ENCODE assay signal across 28 cellular contexts in genomic region chrY:20735200-20735599, GRCh38. TPM values are rescaled to one million over a fixed set of nuclear protein-coding genes. Genes with fewer than 3 reads are reported as not detected.
DNase-seq lines count a peak whose midpoint lies in the region; ATAC-seq, FAIRE-seq and TF ChIP-seq lines count a peak whose summit lies in the region.
"Had no signal": no experiment of that assay in that cellular context is flagged by ENCODE, and none has a peak within 500 bp of the region (broad histone marks: within the 10 kb centered on the region; RNA-seq: fewer than 3 reads in every experiment).

No MANE protein-coding gene starts in this region.

- DNase-seq in germinal center (ENCODE audit: low spot score) (peak; percentile 14), osteocyte (ENCODE audit: extremely low spot score, unreplicated experiment) (no peak), Right ventricle myocardium inferior (ENCODE audit: missing footprints) (no peak), kidney (no peak)
- no peak for DNase-seq in naive thymus-derived CD8-positive, alpha-beta T cell
- DNase-seq: activated CD4-positive, alpha-beta T cell treated with anti-CD3 and anti-CD28 coated beads for 4 hours; dorsolateral prefrontal cortex; foreskin fibroblast; mammary epithelial cell; NCI-H1436 treated with DMSO at 0.1 percent for 48 hours; NCI-H2171; occipital lobe; SHP77 treated with DMSO at 0.1 percent for 48 hours; spleen; stimulated activated CD4-positive, alpha-beta T cell treated with anti-CD3 and anti-CD28 coated beads, Interleukin-4, amount 100 ng/mL, for 4 hours; T-cell had no signal

- H3K36me3 ChIP-seq in kidney (ENCODE audit: control insufficient read depth in 1 of 2, insufficient read depth in 2 of 2, low read length in 2 of 2): no peaks in the 10 kb centered on the region
- H3K36me3 ChIP-seq: spleen had no signal

- POLR2A ChIA-PET in naive thymus-derived CD8-positive, alpha-beta T cell (lab: Charles Lee): no interaction called here

- no peak overlapping the region for H3K4me3 Mint-ChIP-seq in osteocyte (ENCODE audit: unreplicated experiment)
- H3K4me3 Mint-ChIP-seq in naive thymus-derived CD8-positive, alpha-beta T cell: no peak overlapping the region
- H3K4me3 Mint-ChIP-seq: activated naive CD8-positive, alpha-beta T cell; central memory CD8-positive, alpha-beta T cell; IgD-negative memory B cell; T-cell had no signal

- no peak overlapping the region for H3K27ac Mint-ChIP-seq in osteocyte (ENCODE audit: unreplicated experiment)
- H3K27ac Mint-ChIP-seq in naive thymus-derived CD8-positive, alpha-beta T cell: no peak overlapping the region
- H3K27ac Mint-ChIP-seq: activated naive CD8-positive, alpha-beta T cell; IgD-negative memory B cell; T-cell had no signal

- no peak overlapping the region for H3K9ac ChIP-seq in kidney (ENCODE audit: low read length in 2 of 2)

- H3K4me1 ChIP-seq in kidney (ENCODE audit: control insufficient read depth in 1 of 2, insufficient read depth in 1 of 2, low read depth in 1 of 2, low read length in 2 of 2): no peaks in the 10 kb centered on the region

- no peaks in the 10 kb centered on the region for H3K9me3 Mint-ChIP-seq in osteocyte (ENCODE audit: unreplicated experiment)
- no peaks in the 10 kb centered on the region for H3K9me3 Mint-ChIP-seq in naive thymus-derived CD8-positive, alpha-beta T cell
- H3K9me3 Mint-ChIP-seq: central memory CD8-positive, alpha-beta T cell; IgD-negative memory B cell; T-cell had no signal

- FAIRE-seq in kidney (lab: Jason Lieb, UNC): no peak
- FAIRE-seq: astrocyte, H54, keratinocyte had no signal

- intact Hi-C loops in Right ventricle myocardium inferior (cut with DNase I) (loop anchor here (5.0 kb wide), 1 partner anchor 178 kb away; no protein-coding TSS in a partner anchor), kidney (cut with DNase I) (no loop called here)

- H3K4me1 Mint-ChIP-seq in osteocyte (ENCODE audit: unreplicated experiment): no peaks in the 10 kb centered on the region
- peaks cover 0 to 31% (median 11%) of the 10 kb centered on the region in 4 donors for H3K4me1 Mint-ChIP-seq in naive thymus-derived CD8-positive, alpha-beta T cell
- H3K4me1 Mint-ChIP-seq: central memory CD8-positive, alpha-beta T cell; IgD-negative memory B cell had no signal

- no peaks in the 10 kb centered on the region for H3K27me3 Mint-ChIP-seq in osteocyte (ENCODE audit: unreplicated experiment)
- H3K27me3 Mint-ChIP-seq in naive thymus-derived CD8-positive, alpha-beta T cell: peaks cover 0 to 3% (median 0%) of the 10 kb centered on the region in 5 donors
- H3K27me3 Mint-ChIP-seq: activated naive CD8-positive, alpha-beta T cell; central memory CD8-positive, alpha-beta T cell; IgD-negative memory B cell; T-cell had no signal

- no peak overlapping the region for H3K4me3 ChIP-seq in kidney (ENCODE audit: low read length in 2 of 2)
- H3K4me3 ChIP-seq: dorsolateral prefrontal cortex, spleen had no signal

- H3K9me3 ChIP-seq in kidney (ENCODE audit: control insufficient read depth in 1 of 2, low read length in 2 of 2): no peaks in the 10 kb centered on the region
- H3K9me3 ChIP-seq: spleen had no signal

- no peak for TF ChIP-seq CTCF in osteocyte (IDR thresholded peaks at IDR 0.05)
- TF ChIP-seq CTCF in kidney (IDR thresholded peaks at IDR 0.05; ENCODE audit: borderline replicate concordance, extremely low read depth, insufficient read depth): no peak

- H3K36me3 Mint-ChIP-seq in osteocyte (ENCODE audit: unreplicated experiment): no peaks in the 10 kb centered on the region
- H3K36me3 Mint-ChIP-seq in naive thymus-derived CD8-positive, alpha-beta T cell: no peaks in the 10 kb centered on the region
- H3K36me3 Mint-ChIP-seq: activated naive CD8-positive, alpha-beta T cell; IgD-negative memory B cell; T-cell had no signal

- ATAC-seq in GM19372 (IDR thresholded peaks at IDR 0.05; ENCODE audit: low read depth, unreplicated experiment): peak; percentile 92
- peak; percentile 97 for ATAC-seq in HG02642 (IDR thresholded peaks at IDR 0.05; ENCODE audit: poor library complexity, unreplicated experiment)
- peak; percentile 86 for ATAC-seq in HG03196 (IDR thresholded peaks at IDR 0.05; ENCODE audit: unreplicated experiment)
- ATAC-seq in naive thymus-derived CD8-positive, alpha-beta T cell: no peak
- no peak for ATAC-seq in Right ventricle myocardium inferior
- ATAC-seq: T-cell had no signal

- no peak overlapping the region for H3K27ac ChIP-seq in kidney (ENCODE audit: low read depth in 2 of 2, low read length in 2 of 2)
- H3K27ac ChIP-seq: dorsolateral prefrontal cortex, epithelial cell of prostate, spleen had no signal

RNA-seq across cellular contexts. Expression of gene RPS4Y2, which starts 20.7 kb away (rescaled TPM):
- total RNA-seq in osteocyte (not detected in 2 replicates), Right ventricle myocardium inferior (not detected), kidney (not detected)
- not detected for total RNA-seq in naive thymus-derived CD8-positive, alpha-beta T cell
- polyA plus RNA-seq in naive thymus-derived CD8-positive, alpha-beta T cell: not detected
- polyA plus RNA-seq in kidney (ENCODE audit: insufficient read depth, low read depth, low replicate concordance): not detected
- total RNA-seq: astrocyte, dorsolateral prefrontal cortex, mammary epithelial cell, MCF 10A, occipital lobe, spleen, T-cell, ureter had no signal
- polyA plus RNA-seq: IgD-negative memory B cell, keratinocyte, mammary epithelial cell had no signal

Comparison
In these comparisons a context has a peak if more than half of its experiments do, and no peak if none do; other contexts are left out.
1. ATAC-seq: peak in GM19372 (single experiment), HG02642 (single experiment) and HG03196 (single experiment); none in naive thymus-derived CD8-positive, alpha-beta T cell (0 of 2) and Right ventricle myocardium inferior (single experiment).